Comparison of ENCODE assay signal across 8 cellular contexts in genomic region chr16:5096437-5097065, GRCh38. TPM values are rescaled to one million over a fixed set of nuclear protein-coding genes. Genes with fewer than 3 reads are reported as not detected.
DNase-seq lines count a peak whose midpoint lies in the region; ATAC-seq and TF ChIP-seq lines count a peak whose summit lies in the region.
"Not testable (repeated sequence)": the region's sequence is repeated elsewhere in the genome, so short reads cannot be mapped to it uniquely, and the experiment has no call there.

No MANE protein-coding gene starts in this region.

- not testable (repeated sequence) for H3K36me3 Mint-ChIP-seq in activated CD8-positive, alpha-beta T cell treated with anti-CD3 and anti-CD28 coated beads for 36 hours (ENCODE audit: low read depth)

- H3K4me3 ChIP-seq in MM.1S (ENCODE audit: low read length) = peak overlapping the region; percentile 76
- H3K4me3 ChIP-seq in mammary epithelial cell (replicated peaks in 1 of 3; ENCODE audit: insufficient read depth in 1 of 3, low read depth in 2 of 3, low read length in 3 of 3) = peak overlapping the region; percentile 45 to 62 (median 59)
- peak overlapping the region; percentile 58 for H3K4me3 ChIP-seq in fibroblast of pulmonary artery (replicated peaks; ENCODE audit: low read depth, low read length)
- peak overlapping the region; percentile 76 for H3K4me3 ChIP-seq in lower lobe of right lung
- peak overlapping the region in 3 of 4 donors; percentile 87 to 98 (median 97) for H3K4me3 ChIP-seq in upper lobe of left lung

- not testable (repeated sequence) for TF ChIP-seq CTCF in MM.1S (IDR thresholded peaks at IDR 0.05; ENCODE audit: low read length); activated CD8-positive, alpha-beta T cell treated with anti-CD3 and anti-CD28 coated beads for 36 hours (IDR thresholded peaks at IDR 0.05); mammary epithelial cell (conservative IDR thresholded peaks at IDR 0.05 in 1 of 2, IDR thresholded peaks at IDR 0.05 in 1 of 2; ENCODE audit: extremely low read depth in 1 of 2, insufficient read depth in 1 of 2, low read depth in 1 of 2, low read length in 2 of 2); fibroblast of pulmonary artery (IDR thresholded peaks at IDR 0.05; ENCODE audit: low read length, missing control alignments); lower lobe of right lung (IDR thresholded peaks at IDR 0.05); upper lobe of left lung (IDR thresholded peaks at IDR 0.05)

- H3K27me3 Mint-ChIP-seq in activated CD8-positive, alpha-beta T cell treated with anti-CD3 and anti-CD28 coated beads for 36 hours = not testable (repeated sequence)

- H3K79me2 ChIP-seq in MM.1S (ENCODE audit: low read length); mammary epithelial cell (ENCODE audit: insufficient read depth, low read length): not testable (repeated sequence)

- in situ Hi-C loops in mammary epithelial cell (cut with MboI; ENCODE audit: low sequenced_read_pairs in 2 of 2) = not testable (repeated sequence)

- intact Hi-C loops in activated CD8-positive, alpha-beta T cell treated with anti-CD3 and anti-CD28 coated beads for 36 hours (cut with micrococcal nuclease); mammary epithelial cell (cut with micrococcal nuclease); lower lobe of right lung (cut with DNase I); posterior vena cava (cut with DNase I): not testable (repeated sequence)

- peaks cover 23% of the 10 kb centered on the region for H3F3A ChIP-seq in MM.1S (ENCODE audit: insufficient read depth, low read length)

- ATAC-seq in activated CD8-positive, alpha-beta T cell treated with anti-CD3 and anti-CD28 coated beads for 36 hours; lower lobe of right lung; upper lobe of left lung (ENCODE audit: low FRiP score in 2 of 2): not testable (repeated sequence)

- H3K4me1 Mint-ChIP-seq in activated CD8-positive, alpha-beta T cell treated with anti-CD3 and anti-CD28 coated beads for 36 hours (ENCODE audit: low read depth) = peaks cover 25% of the 10 kb centered on the region

- not testable (repeated sequence) for H4K20me1 ChIP-seq in MM.1S (ENCODE audit: insufficient read depth, low read length); mammary epithelial cell (ENCODE audit: insufficient read depth, low read length)

- not testable (repeated sequence) for H3K36me3 ChIP-seq in ES-I3 (ENCODE audit: insufficient read depth, low read length); MM.1S (replicated peaks; ENCODE audit: insufficient read depth, low read length); mammary epithelial cell (ENCODE audit: insufficient read depth, low read length); lower lobe of right lung; upper lobe of left lung

- H3K9me2 ChIP-seq in MM.1S (replicated peaks; ENCODE audit: insufficient read depth, low read length) = not testable (repeated sequence)

- not testable (repeated sequence) for H3K4me1 ChIP-seq in ES-I3 (ENCODE audit: insufficient read depth, low read length); mammary epithelial cell (ENCODE audit: insufficient read depth, low read length); lower lobe of right lung
- H3K4me1 ChIP-seq in MM.1S (ENCODE audit: low read length) (peaks cover 21% of the 10 kb centered on the region), upper lobe of left lung (peaks cover 7 to 19% (median 9%) of the 10 kb centered on the region in 4 donors)

- 35% methylated on average over 6 of the region's 7 CpGs for WGBS in mammary epithelial cell (ENCODE audit: low coverage, missing lambda C conversion rate)
- 31 to 41% methylated on average over 6 to 7 of the region's 7 CpGs for WGBS in upper lobe of left lung, 2 donors

- not testable (repeated sequence) for TF ChIP-seq EP300 in upper lobe of left lung (IDR thresholded peaks at IDR 0.05)

- CTCF ChIA-PET in activated CD8-positive, alpha-beta T cell treated with anti-CD3 and anti-CD28 coated beads for 36 hours (lab: Charles Lee); mammary epithelial cell (lab: Charles Lee; ENCODE audit: low non-redundant PET): not testable (repeated sequence)

- peak overlapping the region; percentile 89 for H3K27ac Mint-ChIP-seq in activated CD8-positive, alpha-beta T cell treated with anti-CD3 and anti-CD28 coated beads for 36 hours

- not testable (repeated sequence) for DNase-seq in MM.1S; mammary epithelial cell; fibroblast of pulmonary artery (ENCODE audit: low read depth); lower lobe of right lung; upper lobe of left lung
- DNase-seq in activated CD8-positive, alpha-beta T cell treated with anti-CD3 and anti-CD28 coated beads for 36 hours = peak; percentile 12
- DNase-seq in posterior vena cava (ENCODE audit: low spot score) = peak; percentile 69

- BruUV-seq in mammary epithelial cell (replicated peaks; lab: Mats Ljungman, UMichigan) = not testable (repeated sequence)

- H3K9me3 Mint-ChIP-seq in activated CD8-positive, alpha-beta T cell treated with anti-CD3 and anti-CD28 coated beads for 36 hours = not testable (repeated sequence)

- H3K27ac ChIP-seq in MM.1S (ENCODE audit: low read length) (peak overlapping the region; percentile 84), lower lobe of right lung (peak overlapping the region; percentile 77), upper lobe of left lung (peak overlapping the region in 1 of 4 donors; percentile 85)
- H3K27ac ChIP-seq in mammary epithelial cell (ENCODE audit: insufficient read depth, low read depth, low read length) = not testable (repeated sequence)

- H3K9me3 ChIP-seq in ES-I3 (ENCODE audit: control insufficient read depth, insufficient read depth, low read length); MM.1S (replicated peaks; ENCODE audit: insufficient read depth, low read length); mammary epithelial cell (replicated peaks; ENCODE audit: insufficient read depth, low read length); lower lobe of right lung; upper lobe of left lung: not testable (repeated sequence)

- H3K9ac ChIP-seq in ES-I3 (ENCODE audit: low read depth, low read length) (peak overlapping the region; percentile 79; the same call in 1 of the 2 replicates), MM.1S (ENCODE audit: low read length) (peak overlapping the region; percentile 86; the same call in 1 of the 2 replicates)
- not testable (repeated sequence) for H3K9ac ChIP-seq in mammary epithelial cell (ENCODE audit: insufficient read depth, low read length)

- H3K27me3 ChIP-seq in MM.1S (replicated peaks; ENCODE audit: insufficient read depth, low read length); mammary epithelial cell (ENCODE audit: insufficient read depth, low read length); lower lobe of right lung (ENCODE audit: low read depth); upper lobe of left lung: not testable (repeated sequence)

- POLR2A ChIA-PET in activated CD8-positive, alpha-beta T cell treated with anti-CD3 and anti-CD28 coated beads for 36 hours (lab: Charles Lee) = not testable (repeated sequence)

- dilution Hi-C loops in mammary epithelial cell (cut with HindIII; ENCODE audit: low sequenced_read_pairs) = not testable (repeated sequence)

- not testable (repeated sequence) for TF ChIP-seq POLR2A in upper lobe of left lung (IDR thresholded peaks at IDR 0.05)

- H3K4me2 ChIP-seq in MM.1S (ENCODE audit: low read depth, low read length) = peak overlapping the region; percentile 74; the same call in 1 of the 2 replicates
- peak overlapping the region; percentile 73 for H3K4me2 ChIP-seq in mammary epithelial cell (ENCODE audit: insufficient read depth, low read depth, low read length)

- not testable (repeated sequence) for H2AFZ ChIP-seq in MM.1S (ENCODE audit: low read length)
- peak overlapping the region; percentile 83 for H2AFZ ChIP-seq in mammary epithelial cell (ENCODE audit: low read depth, low read length)

- peak overlapping the region; percentile 88 for H3K4me3 Mint-ChIP-seq in activated CD8-positive, alpha-beta T cell treated with anti-CD3 and anti-CD28 coated beads for 36 hours

RNA-seq across cellular contexts. Expression of gene EEF2KMT, which starts 1.0 kb away (rescaled TPM):
- 10 to 100 TPM; 19.7 to 20.5 TPM for total RNA-seq in activated CD8-positive, alpha-beta T cell treated with anti-CD3 and anti-CD28 coated beads for 36 hours
- total RNA-seq in mammary epithelial cell (10 to 100 TPM; 11.7 to 19.2 TPM), lower lobe of right lung (9.5 TPM), posterior vena cava (1 to 10 TPM; 8.8 to 9.6 TPM), upper lobe of left lung (10 to 100 TPM in 3 of 6 donors, 1 to 10 TPM in 3; 2.9 to 24.1 (median 9.7) TPM)
- polyA plus RNA-seq in mammary epithelial cell = 16.5 TPM
- polyA minus RNA-seq in mammary epithelial cell = 11.7 TPM

RNA-seq across cellular contexts. Expression of gene ALG1, which starts 24.9 kb away (rescaled TPM):
- 10 to 100 TPM; 16.8 to 17.2 TPM for total RNA-seq in activated CD8-positive, alpha-beta T cell treated with anti-CD3 and anti-CD28 coated beads for 36 hours
- 10 to 100 TPM; 24.3 to 29.5 TPM for total RNA-seq in mammary epithelial cell
- 29.5 TPM for polyA plus RNA-seq in mammary epithelial cell
- 70.1 TPM for polyA minus RNA-seq in mammary epithelial cell
- total RNA-seq in lower lobe of right lung = 17.8 TPM
- 10 to 100 TPM; 14.7 to 16.4 TPM for total RNA-seq in posterior vena cava
- total RNA-seq in upper lobe of left lung = 10 to 100 TPM; 10.5 to 24.0 (median 21.9) TPM

RNA-seq across cellular contexts. Expression of gene C16orf89, which starts 30.8 kb away (rescaled TPM):
- not detected for total RNA-seq in activated CD8-positive, alpha-beta T cell treated with anti-CD3 and anti-CD28 coated beads for 36 hours
- total RNA-seq in mammary epithelial cell (not detected), lower lobe of right lung (198 TPM), posterior vena cava (10 to 100 TPM; 32.3 to 54.2 TPM), upper lobe of left lung (100 to 1,000 TPM in 5 of 6 donors, 10 to 100 TPM in 1; 45.7 to 272 (median 174) TPM)
- polyA plus RNA-seq in mammary epithelial cell = not detected
- polyA minus RNA-seq in mammary epithelial cell = not detected

Comparison
In these comparisons a context has a peak if more than half of its experiments do, and no peak if none do; other contexts are left out.
1. RNA of gene C16orf89, which starts 30.8 kb away (total RNA-seq): 198 TPM in lower lobe of right lung (single experiment), 45.7 to 272 TPM in upper lobe of left lung and 32.3 to 54.2 TPM in posterior vena cava; not detected in activated CD8-positive, alpha-beta T cell treated with anti-CD3 and anti-CD28 coated beads for 36 hours and not detected in mammary epithelial cell; every median in the first group is over 10 times any median in the second.
2. Peak in every context shown above with its lines, with median percentiles within 50 percentile points of each other: H3K4me3 ChIP-seq.